In the genomic region with DNA sequence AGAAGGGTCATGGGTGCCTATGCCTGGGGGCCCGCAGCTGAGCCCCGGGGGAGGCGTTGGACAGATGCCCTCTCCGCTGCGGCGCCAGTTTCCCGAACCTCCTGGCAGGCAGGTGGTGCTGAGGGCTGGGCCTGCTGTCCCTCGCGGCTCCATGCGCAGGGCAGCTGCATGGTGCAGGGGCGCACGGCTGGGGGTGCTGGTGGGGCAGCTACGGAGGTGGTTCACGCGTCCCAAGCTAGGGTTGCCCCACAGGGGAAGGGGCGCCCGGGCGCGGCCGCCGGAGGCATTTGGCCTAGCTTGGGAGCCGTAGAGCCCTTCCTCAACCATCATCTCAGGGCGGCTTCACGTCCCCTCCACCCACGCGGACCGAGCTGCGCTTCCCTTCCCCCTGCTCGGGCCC, we compare ENCODE assay signal across 2 cellular contexts.
TF ChIP-seq lines count a peak whose summit lies in the region.

No MANE protein-coding gene starts in this region.

TF ChIP-seq in K562, 482 proteins besides CTCF, POLR2A, EP300 and RAD21:
- 0 out of 2 replicates have a peak, but pooled peaks have one; percentile 23 for TF ChIP-seq POLR2G (IDR thresholded peaks at IDR 0.05; ENCODE audit: low read depth, low read length)
- no peak for TF ChIP-seq GTF2F1 (IDR thresholded peaks at IDR 0.05; ENCODE audit: low read depth, low read length)
- TF ChIP-seq, protein P1, sequence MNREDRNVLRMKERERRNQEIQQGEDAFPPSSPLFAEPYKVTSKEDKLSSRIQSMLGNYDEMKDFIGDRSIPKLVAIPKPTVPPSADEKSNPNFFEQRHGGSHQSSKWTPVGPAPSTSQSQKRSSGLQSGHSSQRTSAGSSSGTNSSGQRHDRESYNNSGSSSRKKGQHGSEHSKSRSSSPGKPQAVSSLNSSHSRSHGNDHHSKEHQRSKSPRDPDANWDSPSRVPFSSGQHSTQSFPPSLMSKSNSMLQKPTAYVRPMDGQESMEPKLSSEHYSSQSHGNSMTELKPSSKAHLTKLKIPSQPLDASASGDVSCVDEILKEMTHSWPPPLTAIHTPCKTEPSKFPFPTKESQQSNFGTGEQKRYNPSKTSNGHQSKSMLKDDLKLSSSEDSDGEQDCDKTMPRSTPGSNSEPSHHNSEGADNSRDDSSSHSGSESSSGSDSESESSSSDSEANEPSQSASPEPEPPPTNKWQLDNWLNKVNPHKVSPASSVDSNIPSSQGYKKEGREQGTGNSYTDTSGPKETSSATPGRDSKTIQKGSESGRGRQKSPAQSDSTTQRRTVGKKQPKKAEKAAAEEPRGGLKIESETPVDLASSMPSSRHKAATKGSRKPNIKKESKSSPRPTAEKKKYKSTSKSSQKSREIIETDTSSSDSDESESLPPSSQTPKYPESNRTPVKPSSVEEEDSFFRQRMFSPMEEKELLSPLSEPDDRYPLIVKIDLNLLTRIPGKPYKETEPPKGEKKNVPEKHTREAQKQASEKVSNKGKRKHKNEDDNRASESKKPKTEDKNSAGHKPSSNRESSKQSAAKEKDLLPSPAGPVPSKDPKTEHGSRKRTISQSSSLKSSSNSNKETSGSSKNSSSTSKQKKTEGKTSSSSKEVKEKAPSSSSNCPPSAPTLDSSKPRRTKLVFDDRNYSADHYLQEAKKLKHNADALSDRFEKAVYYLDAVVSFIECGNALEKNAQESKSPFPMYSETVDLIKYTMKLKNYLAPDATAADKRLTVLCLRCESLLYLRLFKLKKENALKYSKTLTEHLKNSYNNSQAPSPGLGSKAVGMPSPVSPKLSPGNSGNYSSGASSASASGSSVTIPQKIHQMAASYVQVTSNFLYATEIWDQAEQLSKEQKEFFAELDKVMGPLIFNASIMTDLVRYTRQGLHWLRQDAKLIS (CRISPR knock-in tag; IDR thresholded peaks at IDR 0.05): no peak
- no peak for TF ChIP-seq HSF4 (CRISPR knock-in tag; IDR thresholded peaks at IDR 0.05; ENCODE audit: borderline replicate concordance)

TF ChIP-seq in HepG2, 621 proteins besides CTCF, POLR2A, EP300 and RAD21:
- TF ChIP-seq, protein P2, sequence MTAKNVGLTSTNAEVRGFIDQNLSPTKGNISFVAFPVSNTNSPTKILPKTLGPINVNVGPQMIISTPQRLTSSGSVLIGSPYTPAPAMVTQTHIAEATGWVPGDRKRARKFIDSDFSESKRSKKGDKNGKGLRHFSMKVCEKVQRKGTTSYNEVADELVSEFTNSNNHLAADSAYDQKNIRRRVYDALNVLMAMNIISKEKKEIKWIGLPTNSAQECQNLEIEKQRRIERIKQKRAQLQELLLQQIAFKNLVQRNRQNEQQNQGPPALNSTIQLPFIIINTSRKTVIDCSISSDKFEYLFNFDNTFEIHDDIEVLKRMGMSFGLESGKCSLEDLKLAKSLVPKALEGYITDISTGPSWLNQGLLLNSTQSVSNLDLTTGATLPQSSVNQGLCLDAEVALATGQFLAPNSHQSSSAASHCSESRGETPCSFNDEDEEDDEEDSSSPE (CRISPR knock-in tag; IDR thresholded peaks at IDR 0.05): no peak
- peak; percentile 41 for TF ChIP-seq AGO2 (optimal IDR thresholded peaks at IDR 0.05; ENCODE audit: low read depth, low read length)
